Comparison of ENCODE assay signal across 1 cellular context in the genomic region with DNA sequence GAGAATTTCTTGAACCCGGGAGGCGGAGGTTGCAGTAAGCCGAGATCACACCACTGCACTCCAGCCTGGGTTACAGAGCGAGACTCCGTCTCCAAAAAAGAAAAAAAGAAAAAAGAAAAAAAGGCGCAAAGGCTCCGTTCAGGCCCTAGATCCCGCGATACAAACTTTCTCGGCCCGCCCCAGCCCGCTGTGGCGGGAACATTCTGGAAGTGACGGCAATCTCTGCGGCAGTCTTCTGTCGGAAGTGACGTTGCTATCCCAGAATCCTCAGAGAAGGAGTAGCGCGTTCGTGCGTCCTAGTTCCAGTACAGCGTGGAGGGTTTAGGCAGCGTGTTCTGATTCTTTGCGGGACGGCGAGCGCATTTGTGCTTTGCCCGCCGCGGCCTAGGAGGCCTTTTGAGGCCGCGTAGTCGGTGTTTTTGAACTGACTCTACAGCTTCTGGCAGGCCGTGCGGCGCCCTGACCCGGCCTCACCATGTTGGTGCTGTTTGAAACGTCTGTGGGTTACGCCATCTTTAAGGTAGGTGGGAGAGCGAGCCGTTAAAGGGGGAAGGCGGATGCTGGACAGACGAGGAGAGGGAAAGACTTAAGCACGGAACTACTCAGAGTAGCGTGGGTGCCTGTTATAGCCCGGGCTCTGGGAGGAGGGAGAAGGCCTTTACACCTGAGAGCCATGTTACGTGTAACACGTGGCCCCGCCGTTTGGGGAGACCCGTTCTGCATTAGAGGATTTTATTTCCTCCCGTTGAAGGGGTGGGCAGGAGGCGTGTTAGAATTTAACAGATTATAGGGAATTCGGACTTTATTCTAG.
TF ChIP-seq lines count a peak whose summit lies in the region.

Gene NOP58 (plus strand): TSS at position 297 of the 811 bp plus-strand sequence. CDS start 179 bp downstream, at position 476.

TF ChIP-seq in K562, 482 proteins besides CTCF, POLR2A, EP300 and RAD21 (continued from another document and continues in another):
- TF ChIP-seq TSHZ1 (CRISPR knock-in tag; IDR thresholded peaks at IDR 0.05) (no peak), THAP7 (CRISPR knock-in tag; IDR thresholded peaks at IDR 0.05) (no peak), MITF (IDR thresholded peaks at IDR 0.05) (no peak), ZNF699 (CRISPR knock-in tag; IDR thresholded peaks at IDR 0.05; ENCODE audit: insufficient replicate concordance) (no peak), NBN (IDR thresholded peaks at IDR 0.05; ENCODE audit: low read depth) (no peak), TBP (optimal IDR thresholded peaks at IDR 0.05; ENCODE audit: low read depth, low read length) (peak; percentile 96), RCOR1 (IDR thresholded peaks at IDR 0.05; ENCODE audit: borderline replicate concordance in 1 of 2, low read depth in 2 of 2, low read length in 2 of 2) (no peak), ZKSCAN8 (CRISPR knock-in tag; IDR thresholded peaks at IDR 0.05) (no peak), BRF1 (IDR thresholded peaks at IDR 0.05; ENCODE audit: borderline replicate concordance, extremely low read depth, insufficient read length) (no peak), SRSF3 (IDR thresholded peaks at IDR 0.05; ENCODE audit: insufficient read depth, low read length) (no peak), TGIF2 (CRISPR knock-in tag; IDR thresholded peaks at IDR 0.05) (no peak; the same call in 1 of the 2 replicates), FOXJ2 (tag; IDR thresholded peaks at IDR 0.05) (no peak), GATAD2A (IDR thresholded peaks at IDR 0.05) (no peak), SNRNP70 (optimal IDR thresholded peaks at IDR 0.05; ENCODE audit: low read depth, low read length) (no peak), HOMEZ (CRISPR knock-in tag; IDR thresholded peaks at IDR 0.05) (no peak), DPF2 (IDR thresholded peaks at IDR 0.05) (peak; percentile 64; the same call in 1 of the 2 replicates), ZNF77 (CRISPR knock-in tag; IDR thresholded peaks at IDR 0.05) (no peak), ZNF695 (CRISPR knock-in tag; IDR thresholded peaks at IDR 0.05) (no peak), ZNF592 (IDR thresholded peaks at IDR 0.05) (no peak; the same call in 1 of the 2 replicates), MXD1 (CRISPR knock-in tag; IDR thresholded peaks at IDR 0.05; ENCODE audit: borderline replicate concordance, poor library complexity, severe bottlenecking) (peak; percentile 6), C11orf30 (IDR thresholded peaks at IDR 0.05; ENCODE audit: low read depth) (peak; percentile 80), LEF1 (IDR thresholded peaks at IDR 0.05) (no peak), ZNF212 (CRISPR knock-in tag; IDR thresholded peaks at IDR 0.05) (no peak), ZNF79 (CRISPR knock-in tag; IDR thresholded peaks at IDR 0.05; ENCODE audit: low read depth) (no peak), KLF13 (tag; IDR thresholded peaks at IDR 0.05; ENCODE audit: borderline replicate concordance, low read depth) (no peak), CCAR2 (IDR thresholded peaks at IDR 0.05; ENCODE audit: low read depth, low read length) (no peak), TAL1 (IDR thresholded peaks at IDR 0.05) (no peak), AFF1 (IDR thresholded peaks at IDR 0.05; ENCODE audit: low read depth in 1 of 2, partially characterized antibody in 2 of 2) (peak in 1 of 2 experiments; percentile 56), DDX20 (tag; IDR thresholded peaks at IDR 0.05; ENCODE audit: low read depth) (no peak), ZNF431 (CRISPR knock-in tag; IDR thresholded peaks at IDR 0.05) (no peak), GABPB1 (CRISPR knock-in tag; IDR thresholded peaks at IDR 0.05) (peak; percentile 91)
- TF ChIP-seq, protein P1, sequence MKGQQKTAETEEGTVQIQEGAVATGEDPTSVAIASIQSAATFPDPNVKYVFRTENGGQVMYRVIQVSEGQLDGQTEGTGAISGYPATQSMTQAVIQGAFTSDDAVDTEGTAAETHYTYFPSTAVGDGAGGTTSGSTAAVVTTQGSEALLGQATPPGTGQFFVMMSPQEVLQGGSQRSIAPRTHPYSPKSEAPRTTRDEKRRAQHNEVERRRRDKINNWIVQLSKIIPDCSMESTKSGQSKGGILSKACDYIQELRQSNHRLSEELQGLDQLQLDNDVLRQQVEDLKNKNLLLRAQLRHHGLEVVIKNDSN (CRISPR knock-in tag; IDR thresholded peaks at IDR 0.05), result peak; percentile 38
- TF ChIP-seq, protein P2, sequence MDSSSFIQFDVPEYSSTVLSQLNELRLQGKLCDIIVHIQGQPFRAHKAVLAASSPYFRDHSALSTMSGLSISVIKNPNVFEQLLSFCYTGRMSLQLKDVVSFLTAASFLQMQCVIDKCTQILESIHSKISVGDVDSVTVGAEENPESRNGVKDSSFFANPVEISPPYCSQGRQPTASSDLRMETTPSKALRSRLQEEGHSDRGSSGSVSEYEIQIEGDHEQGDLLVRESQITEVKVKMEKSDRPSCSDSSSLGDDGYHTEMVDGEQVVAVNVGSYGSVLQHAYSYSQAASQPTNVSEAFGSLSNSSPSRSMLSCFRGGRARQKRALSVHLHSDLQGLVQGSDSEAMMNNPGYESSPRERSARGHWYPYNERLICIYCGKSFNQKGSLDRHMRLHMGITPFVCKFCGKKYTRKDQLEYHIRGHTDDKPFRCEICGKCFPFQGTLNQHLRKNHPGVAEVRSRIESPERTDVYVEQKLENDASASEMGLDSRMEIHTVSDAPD (CRISPR knock-in tag; IDR thresholded peaks at IDR 0.05), result no peak
- TF ChIP-seq, protein P3, sequence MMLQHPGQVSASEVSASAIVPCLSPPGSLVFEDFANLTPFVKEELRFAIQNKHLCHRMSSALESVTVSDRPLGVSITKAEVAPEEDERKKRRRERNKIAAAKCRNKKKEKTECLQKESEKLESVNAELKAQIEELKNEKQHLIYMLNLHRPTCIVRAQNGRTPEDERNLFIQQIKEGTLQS (IDR thresholded peaks at IDR 0.05), result no peak
- TF ChIP-seq, protein P3 (CRISPR knock-in tag; conservative IDR thresholded peaks at IDR 0.05), result no peak
